5 cellular contexts compared by ENCODE assay signal in the genomic region with DNA sequence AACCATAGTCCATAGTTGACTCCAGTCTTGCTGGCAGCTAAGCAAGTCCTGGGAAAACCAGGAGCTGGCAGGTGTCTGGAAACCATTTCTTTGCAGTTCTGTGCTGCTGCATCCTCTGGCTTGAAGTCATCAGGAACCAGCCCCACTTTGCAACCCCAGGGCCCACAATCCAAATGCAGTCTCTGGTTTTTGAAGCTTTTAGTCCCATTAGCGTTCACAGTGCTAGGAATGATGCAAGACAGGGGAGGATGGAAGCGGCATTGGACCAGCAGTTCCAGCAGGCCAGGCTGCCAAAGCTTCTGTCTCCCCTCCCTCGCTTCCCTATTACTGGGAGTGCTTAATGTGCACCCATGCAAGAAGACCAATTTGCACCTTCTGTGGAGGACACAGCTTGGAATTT.
"Had no signal": no experiment of that assay in that cellular context is flagged by ENCODE, and none has a peak within 500 bp of the region (broad histone marks: within the 10 kb centered on the region; RNA-seq: fewer than 3 reads in every experiment).

No MANE protein-coding gene starts in this region.

- ATAC-seq: GM23338, K562 had no signal

- DNase-seq: H9, HCEC 1CT, IMR-90 had no signal
